Comparison of ENCODE assay signal across 25 cellular contexts in genomic region chr1:23460519-23460918, GRCh38.
"Had no signal": no experiment of that assay in that cellular context is flagged by ENCODE, and none has a peak within 500 bp of the region (broad histone marks: within the 10 kb centered on the region; RNA-seq: fewer than 3 reads in every experiment).

No MANE protein-coding gene starts in this region.

- H3K4me3 ChIP-seq: dorsolateral prefrontal cortex, esophagus squamous epithelium, hepatocyte, left lung, psoas muscle, skin epidermis, spleen, testis, tibial artery had no signal

- H3K9me3 Mint-ChIP-seq: naive thymus-derived CD4-positive, alpha-beta T cell; nephron; type B pancreatic cell had no signal

- H3K27ac Mint-ChIP-seq: naive thymus-derived CD4-positive, alpha-beta T cell; nephron; stimulated activated memory B cell treated with anti-CD40 and anti-IgM and Interleukin-4, amounts not matched to agents 10 μg/mL and 1 μg/mL and 100 μg/mL, for 72 hours; type B pancreatic cell had no signal

- H3K36me3 ChIP-seq: left lung had no signal

- H3K4me1 Mint-ChIP-seq: stimulated activated memory B cell treated with anti-CD40 and anti-IgM and Interleukin-4, amounts not matched to agents 10 μg/mL and 1 μg/mL and 100 μg/mL, for 72 hours had no signal

- H3K4me3 Mint-ChIP-seq: naive thymus-derived CD4-positive, alpha-beta T cell; nephron; stimulated activated memory B cell treated with anti-CD40 and anti-IgM and Interleukin-4, amounts not matched to agents 10 μg/mL and 1 μg/mL and 100 μg/mL, for 72 hours; type B pancreatic cell had no signal

- H3K4me2 ChIP-seq: hepatocyte had no signal

- H2AFZ ChIP-seq: hepatocyte had no signal

- H3K36me3 Mint-ChIP-seq: stimulated activated memory B cell treated with anti-CD40 and anti-IgM and Interleukin-4, amounts not matched to agents 10 μg/mL and 1 μg/mL and 100 μg/mL, for 72 hours had no signal

- H3K9me3 ChIP-seq: esophagus squamous epithelium, left lung, psoas muscle, spleen, testis, tibial artery had no signal

- ATAC-seq: left cardiac atrium; left lung; naive thymus-derived CD4-positive, alpha-beta T cell; psoas muscle; right cardiac atrium; stimulated activated memory B cell treated with anti-CD40 and anti-IgM and Interleukin-4, amounts not matched to agents 10 μg/mL and 1 μg/mL and 100 μg/mL, for 72 hours; stimulated activated naive CD8-positive, alpha-beta T cell treated with anti-CD3 and anti-CD28 coated beads, Interleukin-15, Interleukin-2, amounts not matched to agents 100 U/mL and 50 U/mL, for 24 hours had no signal

- H3K27me3 ChIP-seq: dorsolateral prefrontal cortex, esophagus squamous epithelium, hepatocyte, left lung, testis, tibial artery had no signal

- DNase-seq: dorsolateral prefrontal cortex; effector CD4-positive, alpha-beta T cell; erythroblast; esophagus squamous epithelium; left cardiac atrium; left lung; mesendoderm; midbrain; naive thymus-derived CD4-positive, alpha-beta T cell; nucleus accumbens; psoas muscle; right cardiac atrium; spleen; stimulated activated CD4-positive, alpha-beta T cell treated with anti-CD3 and anti-CD28 coated beads, Interleukin-4, amount 100 ng/mL, for 4 hours; stimulated activated naive CD8-positive, alpha-beta T cell treated with anti-CD3 and anti-CD28 coated beads, Interleukin-15, Interleukin-2, amounts not matched to agents 100 U/mL and 50 U/mL, for 24 hours; substantia nigra; testis; tibial artery had no signal

- H3K4me1 ChIP-seq: left lung, spleen, testis had no signal

- H3K27me3 Mint-ChIP-seq: type B pancreatic cell had no signal

- H3K27ac ChIP-seq: dorsolateral prefrontal cortex, esophagus squamous epithelium, hepatocyte, left lung, psoas muscle, skin epidermis, spleen, testis, tibial artery had no signal

- FAIRE-seq: colon, frontal cortex had no signal
